18 cellular contexts compared by ENCODE assay signal in genomic region chr20:57335392-57335791, GRCh38. TPM values are rescaled to one million over a fixed set of nuclear protein-coding genes. Genes with fewer than 3 reads are reported as not detected.
DNase-seq lines count a peak whose midpoint lies in the region; TF ChIP-seq lines count a peak whose summit lies in the region.
"Had no signal": no experiment of that assay in that cellular context is flagged by ENCODE, and none has a peak within 500 bp of the region (broad histone marks: within the 10 kb centered on the region; RNA-seq: fewer than 3 reads in every experiment).

No MANE protein-coding gene starts in this region.

- no peak overlapping the region for H3K4me3 Mint-ChIP-seq in MCF 10A (ENCODE audit: unreplicated experiment)
- no peak overlapping the region for H3K4me3 Mint-ChIP-seq in endodermal cell

- H3K27ac ChIP-seq in breast epithelium: no peak overlapping the region
- no peak overlapping the region for H3K27ac ChIP-seq in PC-9
- no peak overlapping the region for H3K27ac ChIP-seq in endodermal cell (ENCODE audit: low read depth, low read length)
- H3K27ac ChIP-seq: BLaER1, SK-N-MC had no signal

- no peaks in the 10 kb centered on the region for H3K9me2 ChIP-seq in PC-9 (ENCODE audit: insufficient read depth)

- DNase-seq in MCF 10A (ENCODE audit: unreplicated experiment): peak; percentile 26
- no peak for DNase-seq in breast epithelium (ENCODE audit: low spot score in 2 of 2)
- no peak for DNase-seq in PC-9
- DNase-seq in endodermal cell: no peak
- no peak for DNase-seq in stimulated activated CD4-positive, alpha-beta T cell treated with anti-CD3 and anti-CD28 coated beads, Interleukin-2, amount 100 ng/mL, for 24 hours
- no peak for DNase-seq in foreskin fibroblast
- DNase-seq in AG08396 (ENCODE audit: low spot score): no peak
- DNase-seq in DMS79 treated with DMSO at 0.1 percent for 48 hours (lab: John Stamatoyannopoulos, UW): no peak
- DNase-seq: activated CD4-positive, alpha-beta T cell treated with anti-CD3 and anti-CD28 coated beads for 1 hour; aorta; MV-4-11; NCI-H2227 treated with DMSO at 0.1 percent for 48 hours; stimulated activated CD8-positive, alpha-beta memory T cell treated with anti-CD3 and anti-CD28 coated beads, Interleukin-4, amount 100 ng/mL, for 48 hours had no signal

- H3K4me2 ChIP-seq in PC-9: no peak overlapping the region
- H3K4me2 ChIP-seq: BLaER1 had no signal

- no peak overlapping the region for H3K9ac ChIP-seq in endodermal cell (ENCODE audit: extremely low read depth, low read length, poor library complexity, severe bottlenecking)
- H3K9ac ChIP-seq: BLaER1 had no signal

- CTCF ChIA-PET in MCF 10A (lab: Yijun Ruan, JAX): interaction anchor here (0.5 to 14.1 kb wide), 10 partner anchors 10 to 342 kb away, joined by 3 to 426 read pairs (median 6); no protein-coding TSS in a partner anchor
- CTCF ChIA-PET in PC-9 (lab: Charles Lee): interaction anchor here (0.7 kb wide), 1 partner anchor 8 kb away, joined by 3 read pairs; no protein-coding TSS in a partner anchor

- H3K9me3 Mint-ChIP-seq in MCF 10A (ENCODE audit: unreplicated experiment) (no peaks in the 10 kb centered on the region), endodermal cell (no peaks in the 10 kb centered on the region)

- H3K27me3 ChIP-seq in breast epithelium (peaks cover 0 to 5% of the 10 kb centered on the region in 2 donors), PC-9 (ENCODE audit: insufficient read depth, low read depth) (peaks cover 4% of the 10 kb centered on the region; the same call in 1 of the 2 replicates), endodermal cell (ENCODE audit: control insufficient read depth, insufficient read depth, low read length, poor library complexity, severe bottlenecking) (no peaks in the 10 kb centered on the region)
- H3K27me3 ChIP-seq: BLaER1 had no signal

- H3K36me3 ChIP-seq in breast epithelium: no peaks in the 10 kb centered on the region
- H3K36me3 ChIP-seq in PC-9 (ENCODE audit: low read depth): no peaks in the 10 kb centered on the region
- no peaks in the 10 kb centered on the region for H3K36me3 ChIP-seq in endodermal cell (ENCODE audit: control insufficient read depth, insufficient read depth, low read length)
- H3K36me3 ChIP-seq: BLaER1 had no signal

- no peak for TF ChIP-seq POLR2A in breast epithelium (IDR thresholded peaks at IDR 0.05)

- H4K20me1 ChIP-seq in PC-9 (ENCODE audit: insufficient read depth): no peaks in the 10 kb centered on the region
- H4K20me1 ChIP-seq: BLaER1 had no signal

- peaks cover 28% of the 10 kb centered on the region for H3K27me3 Mint-ChIP-seq in MCF 10A (ENCODE audit: insufficient read depth, unreplicated experiment)
- H3K27me3 Mint-ChIP-seq in endodermal cell (ENCODE audit: insufficient read depth): no peaks in the 10 kb centered on the region

- no peaks in the 10 kb centered on the region for H3K9me3 ChIP-seq in breast epithelium
- H3K9me3 ChIP-seq in PC-9 (ENCODE audit: insufficient read depth, low read depth): no peaks in the 10 kb centered on the region
- H3K9me3 ChIP-seq in endodermal cell (ENCODE audit: control insufficient read depth, low read length): no peaks in the 10 kb centered on the region
- H3K9me3 ChIP-seq: BLaER1 had no signal

- no peaks in the 10 kb centered on the region for H3F3A ChIP-seq in PC-9 (ENCODE audit: insufficient read depth, low read depth)

- H3K27ac Mint-ChIP-seq in MCF 10A (ENCODE audit: low read depth, unreplicated experiment): no peak overlapping the region
- no peak overlapping the region for H3K27ac Mint-ChIP-seq in endodermal cell

- POLR2A ChIA-PET in MCF 10A (lab: Yijun Ruan, JAX): interaction anchor here (0.6 to 1.8 kb wide), 5 partner anchors 8 to 245 kb away, joined by 3 to 5 read pairs (median 4); no protein-coding TSS in a partner anchor
- POLR2A ChIA-PET in PC-9 (lab: Charles Lee; ENCODE audit: unreplicated experiment): no interaction called here

- intact Hi-C loops in MCF 10A (cut with micrococcal nuclease): no loop called here
- intact Hi-C loops in breast epithelium (cut with DNase I; ENCODE audit: low total_unique reads): no loop called here
- intact Hi-C loops in PC-9 (cut with micrococcal nuclease; ENCODE audit: unreplicated experiment): no loop called here

- BruUV-seq in MCF 10A (replicated peaks; lab: Mats Ljungman, UMichigan) (no TSS peak), PC-9 (replicated peaks; lab: Mats Ljungman, UMichigan) (no TSS peak)

- H3K4me3 ChIP-seq in breast epithelium (no peak overlapping the region), PC-9 (no peak overlapping the region), endodermal cell (ENCODE audit: low read length) (no peak overlapping the region), foreskin fibroblast (ENCODE audit: low read depth in 1 of 2, low read length in 2 of 2) (no peak overlapping the region)
- H3K4me3 ChIP-seq: BLaER1, lung, SK-N-MC had no signal

- H3K36me3 Mint-ChIP-seq in MCF 10A (ENCODE audit: insufficient read depth, unreplicated experiment) (no peaks in the 10 kb centered on the region), endodermal cell (ENCODE audit: low read depth) (no peaks in the 10 kb centered on the region)

- H3K4me1 ChIP-seq in breast epithelium (no peaks in the 10 kb centered on the region), PC-9 (replicated peaks; ENCODE audit: insufficient read depth) (peaks cover 7% of the 10 kb centered on the region; the same call in 1 of the 2 replicates), endodermal cell (ENCODE audit: control insufficient read depth, insufficient read depth, low read length) (no peaks in the 10 kb centered on the region)
- H3K4me1 ChIP-seq: BLaER1 had no signal

- H3K79me2 ChIP-seq in PC-9 (ENCODE audit: low read depth): no peaks in the 10 kb centered on the region

- TF ChIP-seq CTCF in MCF 10A (IDR thresholded peaks at IDR 0.05; ENCODE audit: unreplicated experiment) (no peak), breast epithelium (IDR thresholded peaks at IDR 0.05) (no peak), PC-9 (conservative IDR thresholded peaks at IDR 0.05) (peak; percentile 45), endodermal cell (conservative IDR thresholded peaks at IDR 0.05) (peak; percentile 20), foreskin fibroblast (IDR thresholded peaks at IDR 0.05; ENCODE audit: low read depth, low read length) (no peak)

- 72 to 94% methylated on average over 2 of the region's 2 CpGs for WGBS in endodermal cell (ENCODE audit: insufficient coverage in 1 of 2, insufficient read length in 1 of 2), 2 experiments

- H3K4me1 Mint-ChIP-seq in MCF 10A (ENCODE audit: insufficient read depth, unreplicated experiment) (no peaks in the 10 kb centered on the region), endodermal cell (no peaks in the 10 kb centered on the region)

- H2AFZ ChIP-seq in PC-9: no peak overlapping the region

RNA-seq across cellular contexts. Expression of gene SPO11, which starts 5.8 kb away (rescaled TPM):
- total RNA-seq in MCF 10A (2022): not detected in 2 replicates
- total RNA-seq in breast epithelium: not detected
- total RNA-seq in PC-9 (2021): not detected in 2 replicates
- not detected for total RNA-seq in endodermal cell
- not detected for polyA plus RNA-seq in endodermal cell (2013, experiment 1 of 2)
- polyA plus RNA-seq in endodermal cell (2013, experiment 2 of 2): not detected
- total RNA-seq: aorta, lung, omental fat pad, urinary bladder had no signal
- polyA plus RNA-seq: aorta, lung, urinary bladder had no signal

RNA-seq across cellular contexts. Expression of gene RAE1, which starts 15.7 kb away (rescaled TPM):
- total RNA-seq in MCF 10A (2022): 46.7 and 60.3 TPM in 2 replicates
- total RNA-seq in breast epithelium: 10 to 100 TPM; 13.8 to 26.9 (median 17.4) TPM
- total RNA-seq in PC-9 (2021): 26.1 and 38.4 TPM in 2 replicates
- 10 to 100 TPM; 41.2 to 43.8 TPM for total RNA-seq in endodermal cell
- 46.4 TPM for polyA plus RNA-seq in endodermal cell (2013, experiment 1 of 2)
- 42.3 TPM for polyA plus RNA-seq in endodermal cell (2013, experiment 2 of 2)

RNA-seq across cellular contexts. Expression of gene RBM38, which starts 55.8 kb away (rescaled TPM):
- total RNA-seq in MCF 10A (2022) (5.1 and 5.8 TPM in 2 replicates), breast epithelium (10 to 100 TPM in 2 of 3 donors, 1 to 10 TPM in 1; 5.1 to 13.5 (median 10.5) TPM), PC-9 (2021) (19.3 and 25.6 TPM in 2 replicates), endodermal cell (10 to 100 TPM; 29.0 to 30.2 TPM)
- 58.7 TPM for polyA plus RNA-seq in endodermal cell (2013, experiment 1 of 2)
- polyA plus RNA-seq in endodermal cell (2013, experiment 2 of 2): 59.5 TPM

Comparison
In these comparisons a context has a peak if more than half of its experiments do, and no peak if none do; other contexts are left out.
1. CTCF ChIP-seq: peak in PC-9 (single experiment) and endodermal cell (single experiment); none in MCF 10A (single experiment), breast epithelium (0 of 3) and foreskin fibroblast (single experiment).